ENCODE assay signal across 20 cellular contexts in genomic region chr5:15377573-15378340, GRCh38.
DNase-seq lines count a peak whose midpoint lies in the region; ATAC-seq, FAIRE-seq and TF ChIP-seq lines count a peak whose summit lies in the region.
"Had no signal": no experiment of that assay in that cellular context is flagged by ENCODE, and none has a peak within 500 bp of the region (broad histone marks: within the 10 kb centered on the region; RNA-seq: fewer than 3 reads in every experiment).

No MANE protein-coding gene starts in this region.

- TF ChIP-seq RAD21 in K562 (CRISPR knock-in tag; conservative IDR thresholded peaks at IDR 0.05 in 1 of 2, IDR thresholded peaks at IDR 0.05 in 1 of 2) (no peak), HepG2 (CRISPR knock-in tag; IDR thresholded peaks at IDR 0.05) (no peak)

- no peak overlapping the region for H3K4me3 Mint-ChIP-seq in HFFc6
- H3K4me3 Mint-ChIP-seq: CD14-positive monocyte; CD4-positive, alpha-beta T cell; CD8-positive, alpha-beta memory T cell had no signal

- no peak overlapping the region for H2BK5ac ChIP-seq in mesendoderm (ENCODE audit: low read length)

- no peak overlapping the region for H3K9ac ChIP-seq in K562 (ENCODE audit: insufficient read depth in 1 of 2, low read depth in 2 of 2, low read length in 2 of 2)
- no peak overlapping the region for H3K9ac ChIP-seq in HepG2 (ENCODE audit: insufficient read depth, low read depth, low read length)
- no peak overlapping the region for H3K9ac ChIP-seq in mesendoderm (ENCODE audit: low read length)

- no peak overlapping the region for H4K8ac ChIP-seq in mesendoderm (ENCODE audit: low read depth, low read length)

- DNase-seq in HFFc6 (no peak), K562 (ENCODE audit: extremely low read depth in 1 of 4, low spot score in 3 of 4) (no peak), HepG2 (ENCODE audit: low spot score) (no peak), GM13976 (ENCODE audit: low spot score) (no peak), dedifferentiated amniotic fluid mesenchymal stem cell (ENCODE audit: extremely low spot score) (no peak), mesendoderm (no peak)
- no peak for DNase-seq in activated CD4-positive, alpha-beta T cell treated with anti-CD3 and anti-CD28 coated beads for 48 hours
- DNase-seq: CD4-positive, alpha-beta T cell; CD8-positive, alpha-beta memory T cell; DMS 273 treated with DMSO at 0.1 percent for 48 hours; DMS79; EL; GDM1; GOT3 had no signal

- no peak overlapping the region for H3K18ac ChIP-seq in mesendoderm (ENCODE audit: low read length)

- WGBS in K562 (ENCODE audit: insufficient coverage, low coverage, missing lambda C conversion rate), result 3% methylated on average over 2 of the region's 2 CpGs
- no CpG with 5 or more reads among the region's 2 CpGs for WGBS in HepG2 (ENCODE audit: low lambda C conversion rate)
- no CpG with 5 or more reads among the region's 2 CpGs for WGBS in mesendoderm (ENCODE audit: extremely low coverage, insufficient coverage, low lambda C conversion rate)

- H3K4me1 ChIP-seq in K562 (replicated peaks in 1 of 2; ENCODE audit: control insufficient read depth in 2 of 2, insufficient read depth in 2 of 2, low read length in 2 of 2) (no peaks in the 10 kb centered on the region), HepG2 (ENCODE audit: insufficient read depth, low read length) (no peaks in the 10 kb centered on the region), mesendoderm (ENCODE audit: control insufficient read depth, low read depth, low read length) (no peaks in the 10 kb centered on the region)
- H3K4me1 ChIP-seq: HAP-1 had no signal

- H4K5ac ChIP-seq in mesendoderm (ENCODE audit: low read length), result no peak overlapping the region

- no TSS peak for BruUV-seq in K562 (replicated peaks; lab: Mats Ljungman, UMichigan)
- no TSS peak for BruUV-seq in HepG2 (replicated peaks; lab: Mats Ljungman, UMichigan)

- H3K4me2 ChIP-seq in K562 (ENCODE audit: insufficient read depth, low read length) (no peak overlapping the region), HepG2 (ENCODE audit: low read depth, low read length) (no peak overlapping the region), mesendoderm (ENCODE audit: low read length) (no peak overlapping the region)

- H3K4me1 Mint-ChIP-seq in HFFc6 (ENCODE audit: low read depth), result no peaks in the 10 kb centered on the region
- H3K4me1 Mint-ChIP-seq: CD14-positive monocyte; CD8-positive, alpha-beta memory T cell had no signal

- in situ Hi-C loops in K562 (cut with MboI) (no loop called here), HepG2 (cut with HindIII; ENCODE audit: extremely low pct_ligation_motif_present, low pct_unique_long_range_greater_than_20kb) (no loop called here), GM13976 (cut with MboI; ENCODE audit: low sequenced_read_pairs, unreplicated experiment) (no loop called here)

- H4K20me1 ChIP-seq in K562 (replicated peaks; ENCODE audit: control insufficient read depth, insufficient read depth, low read length) (no peaks in the 10 kb centered on the region), HepG2 (ENCODE audit: insufficient read depth, low read length) (no peaks in the 10 kb centered on the region)

- no peaks in the 10 kb centered on the region for H3K9me3 Mint-ChIP-seq in HFFc6

- H3K4ac ChIP-seq in mesendoderm (ENCODE audit: low read depth, low read length), result no peak overlapping the region

- H3K79me1 ChIP-seq in mesendoderm (ENCODE audit: low read length), result no peaks in the 10 kb centered on the region

- H3K27me3 ChIP-seq in K562 (ENCODE audit: control insufficient read depth in 2 of 2, insufficient read depth in 2 of 2, low read length in 2 of 2) (no peaks in the 10 kb centered on the region), HepG2 (ENCODE audit: control insufficient read depth in 1 of 2, insufficient read depth in 2 of 2, low read length in 2 of 2) (no peaks in the 10 kb centered on the region), mesendoderm (ENCODE audit: insufficient read depth, low read length, poor library complexity) (no peaks in the 10 kb centered on the region)

- H3K27me3 Mint-ChIP-seq in HFFc6 (ENCODE audit: insufficient read depth), result peaks cover 10% of the 10 kb centered on the region
- H3K27me3 Mint-ChIP-seq: CD4-positive, alpha-beta T cell; CD8-positive, alpha-beta memory T cell had no signal

- H3K9me3 ChIP-seq in K562 (replicated peaks; ENCODE audit: control insufficient read depth, insufficient read depth, low read depth, low read length) (peaks cover 4% of the 10 kb centered on the region; the same call in 1 of the 2 replicates), HepG2 (ENCODE audit: low read length) (no peaks in the 10 kb centered on the region)
- H3K9me3 ChIP-seq: HAP-1 had no signal

- no peak for ATAC-seq in K562
- no peak for ATAC-seq in HepG2
- ATAC-seq: GM12878 had no signal

- H3K23ac ChIP-seq in mesendoderm (ENCODE audit: low read length), result no peak overlapping the region

- no peak overlapping the region for H3K4me3 ChIP-seq in K562
- no peak overlapping the region for H3K4me3 ChIP-seq in HepG2 (replicated peaks in 1 of 3; ENCODE audit: insufficient read depth in 1 of 3, low read depth in 2 of 3, low read length in 3 of 3)
- no peak overlapping the region for H3K4me3 ChIP-seq in mesendoderm (ENCODE audit: low read length)
- H3K4me3 ChIP-seq: GM12878, HAP-1 had no signal

- POLR2A ChIA-PET in K562 (lab: Yijun Ruan, JAX) (no interaction called here), HepG2 (lab: Yijun Ruan, JAX) (no interaction called here)

- FAIRE-seq in K562 (lab: Jason Lieb, UNC) (no peak), HepG2 (lab: Jason Lieb, UNC) (no peak)
- FAIRE-seq: D721Med, GM12878, GM18507, H54 had no signal

- TF ChIP-seq CTCF in HFFc6 (IDR thresholded peaks at IDR 0.05) (0 out of 2 replicates have a peak, but pooled peaks have one; percentile 7), K562 (IDR thresholded peaks at IDR 0.05 in 2 of 3, conservative IDR thresholded peaks at IDR 0.05 in 1 of 3; ENCODE audit: insufficient read depth in 2 of 3, low read depth in 1 of 3, low read length in 3 of 3) (no peak), HepG2 (CRISPR knock-in tag; IDR thresholded peaks at IDR 0.05) (no peak), GM13976 (IDR thresholded peaks at IDR 0.05; ENCODE audit: borderline replicate concordance, control extremely low read depth, extremely low read depth, insufficient read depth, missing control alignments) (no peak)

- H3K9me1 ChIP-seq in K562 (ENCODE audit: control insufficient read depth, insufficient read depth, low read length), result no peaks in the 10 kb centered on the region

- H2BK15ac ChIP-seq in mesendoderm (replicated peaks; ENCODE audit: low read depth), result no peak overlapping the region

- TF ChIP-seq POLR2A in K562 (conservative IDR thresholded peaks at IDR 0.05), result no peak
- no peak for TF ChIP-seq POLR2A in HepG2 (IDR thresholded peaks at IDR 0.05; ENCODE audit: insufficient read depth in 1 of 2, low read depth in 2 of 2, low read length in 2 of 2)

- H2AK5ac ChIP-seq in mesendoderm (ENCODE audit: low read length), result no peak overlapping the region

- TF ChIP-seq EP300 in K562 (IDR thresholded peaks at IDR 0.05; ENCODE audit: low read length) (no peak), HepG2 (IDR thresholded peaks at IDR 0.05; ENCODE audit: low read depth in 2 of 2, low read length in 2 of 2) (no peak), HepG2 (CRISPR knock-in tag; IDR thresholded peaks at IDR 0.05; ENCODE audit: borderline replicate concordance) (no peak)

- H2AFZ ChIP-seq in K562 (ENCODE audit: low read depth, low read length) (no peak overlapping the region), HepG2 (ENCODE audit: low read length) (no peak overlapping the region)

- H3K56ac ChIP-seq in mesendoderm (ENCODE audit: low read length), result no peak overlapping the region

- H3K79me2 ChIP-seq in K562 (ENCODE audit: control insufficient read depth, insufficient read depth, low read length) (no peaks in the 10 kb centered on the region), HepG2 (ENCODE audit: insufficient read depth, low read length) (no peaks in the 10 kb centered on the region), mesendoderm (ENCODE audit: control insufficient read depth, insufficient read depth, low read length) (no peaks in the 10 kb centered on the region)

- CTCF ChIA-PET in K562 (lab: Yijun Ruan, JAX; ENCODE audit: low intra/inter-chr PET ratio), result no interaction called here
- CTCF ChIA-PET in HepG2 (lab: Yijun Ruan, JAX; ENCODE audit: low intra/inter-chr PET ratio, low total read pairs), result no interaction called here

- H3K36me3 ChIP-seq in K562 (ENCODE audit: control insufficient read depth, insufficient read depth, low read length) (no peaks in the 10 kb centered on the region), HepG2 (replicated peaks in 1 of 2; ENCODE audit: control insufficient read depth in 1 of 2, insufficient read depth in 2 of 2, low read length in 2 of 2) (no peaks in the 10 kb centered on the region), mesendoderm (ENCODE audit: control insufficient read depth, insufficient read depth, low read length) (no peaks in the 10 kb centered on the region)
- H3K36me3 ChIP-seq: HAP-1 had no signal

- H3K27ac ChIP-seq in K562 (ENCODE audit: extremely low read depth, low read depth, low read length), result no peak overlapping the region
- H3K27ac ChIP-seq in HepG2 (ENCODE audit: extremely low read length, insufficient read depth, low read length), result no peak overlapping the region
- no peak overlapping the region for H3K27ac ChIP-seq in mesendoderm (ENCODE audit: low read depth, low read length)

- H3K27ac Mint-ChIP-seq in HFFc6, result no peak overlapping the region
- H3K27ac Mint-ChIP-seq: CD14-positive monocyte; CD4-positive, alpha-beta T cell; CD8-positive, alpha-beta memory T cell had no signal

- H3K36me3 Mint-ChIP-seq in HFFc6 (ENCODE audit: low read depth), result no peaks in the 10 kb centered on the region
- H3K36me3 Mint-ChIP-seq: CD14-positive monocyte; CD8-positive, alpha-beta memory T cell had no signal

- intact Hi-C loops in K562 (cut with micrococcal nuclease), result no loop called here
- intact Hi-C loops in HepG2 (cut with micrococcal nuclease; ENCODE audit: unreplicated experiment), result no loop called here

- no peak overlapping the region for H2BK120ac ChIP-seq in mesendoderm (ENCODE audit: low read depth, low read length)

TF ChIP-seq in K562, 482 proteins besides CTCF, POLR2A, EP300 and RAD21:
- no peak for TF ChIP-seq ZNF589 (CRISPR knock-in tag; IDR thresholded peaks at IDR 0.05; ENCODE audit: low read depth)
- no peak for TF ChIP-seq CEBPG (CRISPR knock-in tag; IDR thresholded peaks at IDR 0.05)
- peak in 1 of 2 experiments; percentile 55; a peak in 1 of 4 replicates for TF ChIP-seq CEBPG (tag; conservative IDR thresholded peaks at IDR 0.05 in 1 of 2, IDR thresholded peaks at IDR 0.05 in 1 of 2)
- TF ChIP-seq CEBPB (tag; IDR thresholded peaks at IDR 0.05), result peak; percentile 50

TF ChIP-seq in HepG2, 621 proteins besides CTCF, POLR2A, EP300 and RAD21:
- TF ChIP-seq MAFF (IDR thresholded peaks at IDR 0.05; ENCODE audit: low read depth, low read length), result 0 out of 2 replicates have a peak, but pooled peaks have one; percentile 25
- peak in 1 of 2 experiments; percentile 52; a peak in 1 of 4 replicates for TF ChIP-seq MAFK (conservative IDR thresholded peaks at IDR 0.05 in 1 of 2, IDR thresholded peaks at IDR 0.05 in 1 of 2; ENCODE audit: low read length in 2 of 2)
- no peak for TF ChIP-seq ISL2 (CRISPR knock-in tag; IDR thresholded peaks at IDR 0.05)
